9 cellular contexts compared by ENCODE assay signal in the genomic region with DNA sequence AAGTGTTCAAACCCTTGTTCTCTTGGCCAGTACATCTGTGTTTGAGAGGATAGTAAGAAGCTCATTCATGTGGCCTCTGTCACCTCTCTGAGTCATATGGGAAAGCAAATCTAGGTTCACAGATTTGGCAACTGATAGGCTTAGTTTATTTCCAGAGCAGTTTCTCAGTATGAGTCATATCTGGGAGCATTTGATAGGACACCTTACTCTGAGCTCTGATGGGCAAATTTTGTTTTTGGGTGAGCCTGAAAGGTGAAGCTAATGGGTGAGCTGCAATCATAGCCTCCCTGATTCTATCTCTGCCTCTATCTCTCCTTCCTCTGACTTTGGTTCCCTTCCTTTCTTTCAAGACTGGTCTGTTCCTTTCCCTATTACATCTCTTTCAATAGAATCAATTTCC.
DNase-seq lines count a peak whose midpoint lies in the region; ATAC-seq and TF ChIP-seq lines count a peak whose summit lies in the region.
"Had no signal": no experiment of that assay in that cellular context is flagged by ENCODE, and none has a peak within 500 bp of the region (broad histone marks: within the 10 kb centered on the region; RNA-seq: fewer than 3 reads in every experiment).

No MANE protein-coding gene starts in this region.

- no peak overlapping the region for H3K4me3 Mint-ChIP-seq in activated naive CD8-positive, alpha-beta T cell treated with anti-CD3 and anti-CD28 coated beads for 36 hours
- H3K4me3 Mint-ChIP-seq: brain had no signal

- TF ChIP-seq CTCF in BJ (IDR thresholded peaks at IDR 0.05; ENCODE audit: insufficient read depth, low read depth, low read length): no peak

- intact Hi-C loops in sciatic nerve (cut with DNase I): no loop called here

- no peak overlapping the region for H3K27ac Mint-ChIP-seq in activated naive CD8-positive, alpha-beta T cell treated with anti-CD3 and anti-CD28 coated beads for 36 hours

- H3K36me3 ChIP-seq in BJ (ENCODE audit: control insufficient read depth, insufficient read depth, low read length): no peaks in the 10 kb centered on the region

- H3K27me3 Mint-ChIP-seq in activated naive CD8-positive, alpha-beta T cell treated with anti-CD3 and anti-CD28 coated beads for 36 hours: no peaks in the 10 kb centered on the region

- DNase-seq in BJ (ENCODE audit: low read depth) (peak; percentile 39), sciatic nerve (ENCODE audit: low spot score) (no peak), inferior parietal cortex (ENCODE audit: extremely low spot score) (no peak)
- peak; percentile 12 for DNase-seq in activated naive CD8-positive, alpha-beta T cell treated with anti-CD3 and anti-CD28 coated beads for 36 hours
- DNase-seq in stimulated activated naive CD8-positive, alpha-beta T cell treated with anti-CD3 and anti-CD28 coated beads, Interleukin-15, Interleukin-2, amounts not matched to agents 100 U/mL and 50 U/mL, for 24 hours: no peak
- DNase-seq in activated T-cell treated with anti-CD3 and anti-CD28 coated beads, Interleukin-2, amount 50 U/mL, for 1 hour: no peak

- POLR2A ChIA-PET in BJ (lab: Charles Lee): no interaction called here

- CTCF ChIA-PET in BJ (lab: Yijun Ruan, JAX): interaction anchor here (0.6 to 1.9 kb wide), 3 partner anchors 14 to 62 kb away, joined by 3 to 9 read pairs (median 3); no protein-coding TSS in a partner anchor

- ATAC-seq in GM19324 (IDR thresholded peaks at IDR 0.05; ENCODE audit: low FRiP score, unreplicated experiment): peak; percentile 82
- peak; percentile 94 for ATAC-seq in HG03135 (IDR thresholded peaks at IDR 0.05; ENCODE audit: unreplicated experiment)
- ATAC-seq in stimulated activated naive CD8-positive, alpha-beta T cell treated with anti-CD3 and anti-CD28 coated beads, Interleukin-15, Interleukin-2, amounts not matched to agents 100 U/mL and 50 U/mL, for 24 hours: peak; percentile 98
- no peak for ATAC-seq in sciatic nerve

- no peak overlapping the region for H3K4me3 ChIP-seq in BJ (ENCODE audit: low read depth, low read length)

- peaks cover 9% of the 10 kb centered on the region for H3K4me1 Mint-ChIP-seq in activated naive CD8-positive, alpha-beta T cell treated with anti-CD3 and anti-CD28 coated beads for 36 hours

- no peaks in the 10 kb centered on the region for H3K36me3 Mint-ChIP-seq in activated naive CD8-positive, alpha-beta T cell treated with anti-CD3 and anti-CD28 coated beads for 36 hours
- H3K36me3 Mint-ChIP-seq: brain had no signal

- H3K9me3 Mint-ChIP-seq in activated naive CD8-positive, alpha-beta T cell treated with anti-CD3 and anti-CD28 coated beads for 36 hours: peaks cover 8% of the 10 kb centered on the region

- H3K27me3 ChIP-seq in BJ (ENCODE audit: control insufficient read depth, insufficient read depth, low read length): no peaks in the 10 kb centered on the region; the same call in 1 of the 2 replicates

Comparison
In these comparisons a context has a peak if more than half of its experiments do, and no peak if none do; other contexts are left out.
1. DNase-seq: peak in BJ (single experiment) and activated naive CD8-positive, alpha-beta T cell treated with anti-CD3 and anti-CD28 coated beads for 36 hours (single experiment); none in stimulated activated naive CD8-positive, alpha-beta T cell treated with anti-CD3 and anti-CD28 coated beads, Interleukin-15, Interleukin-2, amounts not matched to agents 100 U/mL and 50 U/mL, for 24 hours (single experiment), sciatic nerve (single experiment), inferior parietal cortex (single experiment) and activated T-cell treated with anti-CD3 and anti-CD28 coated beads, Interleukin-2, amount 50 U/mL, for 1 hour (single experiment).